ENCODE assay signal across 8 cellular contexts in the genomic region with DNA sequence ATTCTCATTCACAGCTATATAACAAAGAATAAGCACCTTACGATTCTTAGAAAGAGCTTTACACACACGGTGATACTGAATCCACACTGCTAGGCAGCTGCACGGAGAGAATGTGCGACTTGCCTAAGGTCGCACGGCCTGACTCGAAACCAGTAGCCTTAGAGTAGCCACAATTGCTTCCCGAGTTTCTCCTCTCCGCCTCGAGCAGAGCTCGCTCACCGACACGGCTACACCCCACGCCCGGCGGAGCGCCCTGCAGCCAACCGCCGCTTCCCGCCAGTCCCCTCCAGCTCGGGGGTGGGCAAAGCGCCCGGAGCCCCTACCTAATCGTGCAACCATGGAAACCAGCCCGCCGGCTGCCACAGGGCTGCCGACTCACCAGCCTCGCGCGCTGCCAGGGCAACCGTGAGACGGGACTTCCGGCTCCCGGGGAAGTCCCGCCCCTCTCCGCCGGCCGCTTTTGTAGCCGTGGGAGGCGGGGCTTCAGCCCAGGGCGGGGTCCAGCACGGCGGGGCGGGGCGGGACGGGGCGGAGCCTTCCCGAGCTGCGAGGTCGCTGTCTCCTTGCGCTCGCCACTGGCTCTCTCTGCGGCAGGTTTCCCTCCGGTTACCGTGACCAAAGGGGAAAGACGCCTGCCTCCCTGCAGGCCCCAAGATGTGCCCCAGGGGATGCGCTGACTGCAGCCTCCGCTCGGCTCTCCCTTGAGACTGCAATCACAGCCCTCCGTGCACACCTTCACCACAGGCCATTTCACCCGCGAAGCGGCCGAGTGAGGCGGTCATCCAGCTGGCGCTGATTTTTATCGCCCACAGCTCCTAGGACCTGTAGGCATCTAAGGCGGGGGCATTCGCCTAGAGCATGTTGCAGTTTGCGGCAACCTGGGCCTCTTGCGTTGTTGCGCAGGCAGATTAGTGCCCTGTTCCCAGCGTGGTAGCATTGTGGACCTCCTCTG. TPM values are rescaled to one million over a fixed set of nuclear protein-coding genes. Genes with fewer than 3 reads are reported as not detected.
DNase-seq lines count a peak whose midpoint lies in the region; ATAC-seq and TF ChIP-seq lines count a peak whose summit lies in the region.

No MANE protein-coding gene starts in this region.

- CTCF ChIA-PET in activated CD4-positive, alpha-beta memory T cell treated with anti-CD3 and anti-CD28 coated beads for 36 hours (lab: Charles Lee), result interaction anchor here (0.6 to 2.0 kb wide), 7 partner anchors 9 to 281 kb away, joined by 3 to 8 read pairs (median 4); a partner anchor contains a TSS

- H3K4me3 ChIP-seq in BE2C (ENCODE audit: low read depth, low read length), result peak overlapping the region; percentile 74
- peak overlapping the region; percentile 77 for H3K4me3 ChIP-seq in HL-60 (replicated peaks; ENCODE audit: insufficient read depth, low read length)
- H3K4me3 ChIP-seq in lower leg skin (ENCODE audit: low read depth, poor library complexity, severe bottlenecking), result peak overlapping the region; percentile 65

- peaks cover 8% of the 10 kb centered on the region for H3K4me1 ChIP-seq in BE2C

- ATAC-seq in GM19328 (IDR thresholded peaks at IDR 0.05; ENCODE audit: unreplicated experiment), result peak; percentile 54

- peak overlapping the region; percentile 80 for H3K27ac ChIP-seq in HL-60 (replicated peaks)

- POLR2A ChIA-PET in activated CD4-positive, alpha-beta memory T cell treated with anti-CD3 and anti-CD28 coated beads for 36 hours (lab: Charles Lee), result interaction anchor here (0.8 to 5.4 kb wide), 9 partner anchors 17 to 135 kb away, joined by 3 to 29 read pairs (median 5); a partner anchor contains a TSS

- H3K27me3 ChIP-seq in BE2C (no peaks in the 10 kb centered on the region), HL-60 (ENCODE audit: insufficient read depth, poor library complexity, severe bottlenecking) (no peaks in the 10 kb centered on the region)

- WGBS in lower leg skin, 2 donors, result 8 to 11% methylated on average over 28 to 41 of the region's 73 CpGs

- intact Hi-C loops in activated CD4-positive, alpha-beta memory T cell treated with anti-CD3 and anti-CD28 coated beads for 36 hours (cut with micrococcal nuclease), result loop anchor here (5.0 kb wide), 2 partner anchors 46 to 114 kb away; a partner anchor contains a TSS
- intact Hi-C loops in lower leg skin (cut with DNase I; ENCODE audit: low total_unique reads), result loop anchor here (10.0 kb wide), 1 partner anchor 321 kb away; no protein-coding TSS in a partner anchor

- H3K27ac Mint-ChIP-seq in activated CD4-positive, alpha-beta memory T cell treated with anti-CD3 and anti-CD28 coated beads for 36 hours, result peak overlapping the region; percentile 70

- H3K9me3 ChIP-seq in BE2C, result no peaks in the 10 kb centered on the region

- no peaks in the 10 kb centered on the region for H3K9me3 Mint-ChIP-seq in activated CD4-positive, alpha-beta memory T cell treated with anti-CD3 and anti-CD28 coated beads for 36 hours

- H3K4me3 Mint-ChIP-seq in activated CD4-positive, alpha-beta memory T cell treated with anti-CD3 and anti-CD28 coated beads for 36 hours, result peak overlapping the region; percentile 85

- H3K27me3 Mint-ChIP-seq in activated CD4-positive, alpha-beta memory T cell treated with anti-CD3 and anti-CD28 coated beads for 36 hours, result no peaks in the 10 kb centered on the region

- no peak for TF ChIP-seq POLR2A in lower leg skin (IDR thresholded peaks at IDR 0.05)

- peaks cover 50% of the 10 kb centered on the region for H3K4me1 Mint-ChIP-seq in activated CD4-positive, alpha-beta memory T cell treated with anti-CD3 and anti-CD28 coated beads for 36 hours (ENCODE audit: low read depth)

- peaks cover 30% of the 10 kb centered on the region for H3K36me3 Mint-ChIP-seq in activated CD4-positive, alpha-beta memory T cell treated with anti-CD3 and anti-CD28 coated beads for 36 hours

- H3K36me3 ChIP-seq in BE2C, result peaks cover 14% of the 10 kb centered on the region

- peak; percentile 93 for DNase-seq in BE2C
- peak; percentile 87 to 89 for DNase-seq in HL-60 (ENCODE audit: low read depth in 1 of 2, low spot score in 1 of 2)
- peak; percentile 96 for DNase-seq in NCI-H82 (lab: John Stamatoyannopoulos, UW)
- DNase-seq in activated CD4-positive, alpha-beta memory T cell treated with anti-CD3 and anti-CD28 coated beads for 36 hours, result peak; percentile 96
- peak; percentile 84 to 95 for DNase-seq in dermis microvascular lymphatic vessel endothelial cell (ENCODE audit: low read depth in 2 of 2)
- DNase-seq in lower leg skin (ENCODE audit: low spot score in 2 of 2), result peak; percentile 92 to 99
- DNase-seq in stimulated activated CD4-positive, alpha-beta T cell treated with anti-CD3 and anti-CD28 coated beads, Interleukin-4, amount 100 ng/mL, for 1 hour, result peak; percentile 95

- TF ChIP-seq CTCF in BE2C (IDR thresholded peaks at IDR 0.05; ENCODE audit: low read depth, low read length) (no peak), HL-60 (IDR thresholded peaks at IDR 0.05; ENCODE audit: insufficient read depth, low read length) (no peak), lower leg skin (IDR thresholded peaks at IDR 0.05) (no peak)

RNA-seq across cellular contexts. Expression of a gene that starts 1.1 kb away (rescaled TPM):
- polyA plus RNA-seq in BE2C (2012; ENCODE audit: insufficient read depth, insufficient read length, low read depth), result 159 TPM
- total RNA-seq in activated CD4-positive, alpha-beta memory T cell treated with anti-CD3 and anti-CD28 coated beads for 36 hours, result 10 to 100 TPM; 18.0 to 20.4 TPM
- total RNA-seq in dermis microvascular lymphatic vessel endothelial cell (23.5 and 26.0 TPM in 2 replicates), lower leg skin (10 to 100 TPM; 25.4 to 68.2 (median 45.1) TPM)

RNA-seq across cellular contexts. Expression of a gene that starts 1.3 kb away (rescaled TPM):
- 15.1 TPM for polyA plus RNA-seq in BE2C (2012; ENCODE audit: insufficient read depth, insufficient read length, low read depth)
- total RNA-seq in activated CD4-positive, alpha-beta memory T cell treated with anti-CD3 and anti-CD28 coated beads for 36 hours, result not detected
- total RNA-seq in dermis microvascular lymphatic vessel endothelial cell (not detected in 2 replicates), lower leg skin (not detected)

RNA-seq across cellular contexts. Expression of a gene that starts 16.8 kb away (rescaled TPM):
- polyA plus RNA-seq in BE2C (2012; ENCODE audit: insufficient read depth, insufficient read length, low read depth), result 0.73 TPM
- total RNA-seq in activated CD4-positive, alpha-beta memory T cell treated with anti-CD3 and anti-CD28 coated beads for 36 hours, result under 1 TPM; 0.12 to 0.21 TPM
- total RNA-seq in dermis microvascular lymphatic vessel endothelial cell, result 0.38 and 0.51 TPM in 2 replicates
- 10 to 100 TPM in 2 of 4 donors, 1 to 10 TPM in 2; 7.3 to 11.6 (median 9.9) TPM for total RNA-seq in lower leg skin

RNA-seq across cellular contexts. Expression of a gene that starts 21.1 kb away (rescaled TPM):
- polyA plus RNA-seq in BE2C (2012; ENCODE audit: insufficient read depth, insufficient read length, low read depth), result 53.3 TPM
- 10 to 100 TPM; 56.0 to 62.3 TPM for total RNA-seq in activated CD4-positive, alpha-beta memory T cell treated with anti-CD3 and anti-CD28 coated beads for 36 hours
- 7.6 and 11.0 TPM in 2 replicates for total RNA-seq in dermis microvascular lymphatic vessel endothelial cell
- total RNA-seq in lower leg skin, result 10 to 100 TPM; 19.9 to 30.8 (median 24.3) TPM

RNA-seq across cellular contexts. Expression of a gene that starts 22.1 kb away (rescaled TPM):
- 13.4 TPM for polyA plus RNA-seq in BE2C (2012; ENCODE audit: insufficient read depth, insufficient read length, low read depth)
- 10 to 100 TPM; 37.6 to 43.0 TPM for total RNA-seq in activated CD4-positive, alpha-beta memory T cell treated with anti-CD3 and anti-CD28 coated beads for 36 hours
- total RNA-seq in dermis microvascular lymphatic vessel endothelial cell, result 28.8 and 32.3 TPM in 2 replicates
- total RNA-seq in lower leg skin, result 10 to 100 TPM; 23.7 to 44.7 (median 33.9) TPM

Comparison
In these comparisons a context has a peak if more than half of its experiments do, and no peak if none do; other contexts are left out.
1. Peak in every context shown above with its lines: DNase-seq, ATAC-seq, H3K4me3 ChIP-seq and H3K27ac ChIP-seq.